8 cellular contexts compared by ENCODE assay signal in genomic region chr19:10295305-10295846, GRCh38. TPM values are rescaled to one million over a fixed set of nuclear protein-coding genes. Genes with fewer than 3 reads are reported as not detected.
DNase-seq lines count a peak whose midpoint lies in the region; ATAC-seq lines count a peak whose summit lies in the region.

No MANE protein-coding gene starts in this region.

- peak; percentile 48 for ATAC-seq in GM19025 (IDR thresholded peaks at IDR 0.05; ENCODE audit: low read depth, unreplicated experiment)
- peak; percentile 29 for ATAC-seq in activated naive CD8-positive, alpha-beta T cell treated with anti-CD3 and anti-CD28 coated beads, Interleukin-2, amount 50 U/mL, for 24 hours
- ATAC-seq in HG03159 (IDR thresholded peaks at IDR 0.05; ENCODE audit: unreplicated experiment), result no peak
- no peak for ATAC-seq in HG03442 (IDR thresholded peaks at IDR 0.05; ENCODE audit: unreplicated experiment)
- ATAC-seq in HG03469 (IDR thresholded peaks at IDR 0.05; ENCODE audit: unreplicated experiment), result no peak

- H3K9ac ChIP-seq in NT2/D1 (ENCODE audit: insufficient read length, low read depth) (peak overlapping the region; percentile 64), mucosa of rectum (ENCODE audit: low read depth in 1 of 2, low read length in 2 of 2) (no peak overlapping the region)

- H3K27me3 Mint-ChIP-seq in activated naive CD8-positive, alpha-beta T cell treated with anti-CD3 and anti-CD28 coated beads, Interleukin-2, amount 50 U/mL, for 24 hours, result peaks cover 56% of the 10 kb centered on the region

- H3K4me1 Mint-ChIP-seq in activated naive CD8-positive, alpha-beta T cell treated with anti-CD3 and anti-CD28 coated beads, Interleukin-2, amount 50 U/mL, for 24 hours, result peaks cover 38% of the 10 kb centered on the region

- H3K4me3 ChIP-seq in NT2/D1 (ENCODE audit: insufficient read length, low read depth) (peak overlapping the region; percentile 53), mucosa of rectum (ENCODE audit: low read length in 2 of 2) (peak overlapping the region; percentile 32 to 71)

- H3K9me3 ChIP-seq in NT2/D1 (ENCODE audit: insufficient read depth, low read length) (no peaks in the 10 kb centered on the region), mucosa of rectum (ENCODE audit: control insufficient read depth in 2 of 2, low read length in 2 of 2) (no peaks in the 10 kb centered on the region)

- H3K36me3 Mint-ChIP-seq in activated naive CD8-positive, alpha-beta T cell treated with anti-CD3 and anti-CD28 coated beads, Interleukin-2, amount 50 U/mL, for 24 hours (ENCODE audit: low read depth), result no peaks in the 10 kb centered on the region

- peaks cover 43% of the 10 kb centered on the region for H3K4me1 ChIP-seq in NT2/D1 (ENCODE audit: insufficient read depth, insufficient read length)
- H3K4me1 ChIP-seq in mucosa of rectum (ENCODE audit: control insufficient read depth in 2 of 2, insufficient read depth in 2 of 2, low read length in 2 of 2), result peaks cover 22 to 35% of the 10 kb centered on the region in 2 donors

- DNase-seq in NT2/D1 (ENCODE audit: low read depth, low spot score) (no peak), ureter (ENCODE audit: low spot score) (no peak)
- peak; percentile 62 for DNase-seq in activated naive CD8-positive, alpha-beta T cell treated with anti-CD3 and anti-CD28 coated beads, Interleukin-2, amount 50 U/mL, for 24 hours

- H3K36me3 ChIP-seq in NT2/D1 (ENCODE audit: insufficient read depth, insufficient read length, low read length) (no peaks in the 10 kb centered on the region), mucosa of rectum (ENCODE audit: control insufficient read depth in 2 of 2, insufficient read depth in 2 of 2, low read length in 2 of 2) (no peaks in the 10 kb centered on the region)

- H3K4me3 Mint-ChIP-seq in activated naive CD8-positive, alpha-beta T cell treated with anti-CD3 and anti-CD28 coated beads, Interleukin-2, amount 50 U/mL, for 24 hours, result peak overlapping the region; percentile 69

- H3K27me3 ChIP-seq in NT2/D1 (ENCODE audit: insufficient read depth, insufficient read length) (peaks cover 65% of the 10 kb centered on the region), mucosa of rectum (ENCODE audit: control insufficient read depth in 2 of 2, insufficient read depth in 2 of 2, low read length in 2 of 2) (peaks cover 48 to 55% of the 10 kb centered on the region in 2 donors)

- no peak overlapping the region for H3K27ac ChIP-seq in mucosa of rectum (ENCODE audit: low read depth in 2 of 2, low read length in 2 of 2)

- H3K9me3 Mint-ChIP-seq in activated naive CD8-positive, alpha-beta T cell treated with anti-CD3 and anti-CD28 coated beads, Interleukin-2, amount 50 U/mL, for 24 hours, result no peaks in the 10 kb centered on the region

- no peak overlapping the region for H3K27ac Mint-ChIP-seq in activated naive CD8-positive, alpha-beta T cell treated with anti-CD3 and anti-CD28 coated beads, Interleukin-2, amount 50 U/mL, for 24 hours

RNA-seq across cellular contexts. Expression of gene ICAM5, which starts 5.6 kb away (rescaled TPM):
- total RNA-seq in ureter, result 1.8 TPM

RNA-seq across cellular contexts. Expression of gene ICAM4, which starts 8.6 kb away (rescaled TPM):
- 1.0 TPM for total RNA-seq in ureter

RNA-seq across cellular contexts. Expression of gene ZGLP1, which starts 14.2 kb away (rescaled TPM):
- 6.3 TPM for total RNA-seq in ureter

RNA-seq across cellular contexts. Expression of gene FDX2, which starts 20.4 kb away (rescaled TPM):
- total RNA-seq in ureter, result 25.8 TPM

RNA-seq across cellular contexts. Expression of gene ICAM1, which starts 24.5 kb away (rescaled TPM):
- 20.4 TPM for total RNA-seq in ureter

Comparison
In these comparisons a context has a peak if more than half of its experiments do, and no peak if none do; other contexts are left out.
1. ATAC-seq: peak in GM19025 (single experiment) and activated naive CD8-positive, alpha-beta T cell treated with anti-CD3 and anti-CD28 coated beads, Interleukin-2, amount 50 U/mL, for 24 hours (single experiment); none in HG03159 (single experiment), HG03442 (single experiment) and HG03469 (single experiment).